ENCODE assay signal across 36 cellular contexts in the genomic region with DNA sequence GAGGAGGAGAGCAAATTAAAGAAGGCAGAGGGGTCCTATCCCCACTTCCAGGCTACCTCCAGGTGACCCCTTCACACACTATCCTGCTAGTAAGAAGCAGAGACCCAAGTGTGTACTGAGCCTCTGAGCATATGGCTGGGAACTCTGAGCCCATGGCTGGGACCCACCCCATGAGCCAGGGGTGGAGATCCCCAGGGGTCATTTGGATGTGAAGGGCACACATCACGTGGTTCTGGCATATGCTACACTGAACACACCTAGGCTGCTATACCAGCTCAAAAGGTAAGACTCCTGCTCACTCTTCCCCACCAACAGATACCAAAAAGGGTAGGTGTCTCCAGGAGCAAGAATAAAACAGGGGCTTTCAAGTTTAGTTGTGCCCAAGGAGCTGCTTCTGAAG.
"Had no signal": no experiment of that assay in that cellular context is flagged by ENCODE, and none has a peak within 500 bp of the region (broad histone marks: within the 10 kb centered on the region; RNA-seq: fewer than 3 reads in every experiment).

No MANE protein-coding gene starts in this region.

- H3K4me3 ChIP-seq: adrenal gland, body of pancreas, breast epithelium had no signal

- H3K9me3 ChIP-seq: adrenal gland, breast epithelium had no signal

- H3K27me3 Mint-ChIP-seq: activated CD4-positive, alpha-beta memory T cell treated with anti-CD3 and anti-CD28 coated beads for 36 hours; activated CD4-positive, alpha-beta T cell treated with anti-CD3 and anti-CD28 coated beads for 36 hours; activated CD8-positive, alpha-beta T cell treated with anti-CD3 and anti-CD28 coated beads for 36 hours; activated naive CD8-positive, alpha-beta T cell treated with anti-CD3 and anti-CD28 coated beads for 36 hours; activated T-helper 17 cell treated with anti-CD3 and anti-CD28 coated beads, Interleukin-2, amount 50 U/mL, for 72 hours had no signal

- H3K9me3 Mint-ChIP-seq: activated T-cell treated with anti-CD3 and anti-CD28 coated beads, Interleukin-2, amount 50 U/mL, for 4 hours; activated T-helper 1 cell treated with anti-CD3 and anti-CD28 coated beads, Interleukin-12 subunit alpha, Interleukin-12 subunit beta, Interleukin-2, Interleukin-4 antibody, amounts not matched to agents 30 ng/mL and 10 ng/mL and 1 ng/mL, durations not matched to agents 14 hours and 24 hours and 36 hours; activated T-helper 17 cell treated with anti-CD3 and anti-CD28 coated beads, Interleukin-2, amount 50 U/mL, for 72 hours; T-helper 1 cell treated with Interleukin-12 subunit alpha and Interleukin-12 subunit beta and Interleukin-4 antibody, amounts not matched to agents 30 μg/mL and 1 μg/mL, for 36 hours had no signal

- H3K4me3 Mint-ChIP-seq: activated CD4-positive, alpha-beta memory T cell treated with anti-CD3 and anti-CD28 coated beads for 36 hours; activated CD4-positive, alpha-beta T cell treated with anti-CD3 and anti-CD28 coated beads for 36 hours; activated CD8-positive, alpha-beta T cell treated with anti-CD3 and anti-CD28 coated beads for 36 hours; activated naive CD4-positive, alpha-beta T cell treated with anti-CD3 and anti-CD28 coated beads for 36 hours; activated naive CD8-positive, alpha-beta T cell treated with anti-CD3 and anti-CD28 coated beads for 36 hours; activated T-cell treated with anti-CD3 and anti-CD28 coated beads, Interleukin-2, amount 50 U/mL, for 4 hours; activated T-cell treated with anti-CD3 and anti-CD28 coated beads, Interleukin-2, amount 50 U/mL, for 72 hours; activated T-helper 1 cell treated with anti-CD3 and anti-CD28 coated beads, Interleukin-12 subunit alpha, Interleukin-12 subunit beta, Interleukin-2, Interleukin-4 antibody, amounts not matched to agents 30 ng/mL and 10 ng/mL and 1 ng/mL, durations not matched to agents 14 hours and 24 hours and 36 hours; activated T-helper 17 cell treated with anti-CD3 and anti-CD28 coated beads, Interleukin-2, amount 50 U/mL, for 72 hours; T-helper 1 cell treated with Interleukin-12 subunit alpha and Interleukin-12 subunit beta and Interleukin-4 antibody, amounts not matched to agents 30 μg/mL and 1 μg/mL, for 36 hours; T-helper 2 cell treated with Interferon-gamma antibody and Interleukin-4, amounts not matched to agents 5 μg/mL and 100 μg/mL, for 36 hours had no signal

- H3K4me1 ChIP-seq: adrenal gland, body of pancreas, breast epithelium had no signal

- ATAC-seq: activated CD4-positive, alpha-beta T cell treated with anti-CD3 and anti-CD28 coated beads for 36 hours; activated CD4-positive, CD25-positive, alpha-beta regulatory T cell treated with anti-CD3 and anti-CD28 coated beads, Interleukin-2, amount 50 U/mL, for 24 hours; activated CD8-positive, alpha-beta T cell treated with anti-CD3 and anti-CD28 coated beads for 36 hours; activated naive CD4-positive, alpha-beta T cell treated with anti-CD3 and anti-CD28 coated beads, Interleukin-2, amount 50 U/mL, for 72 hours; activated T-cell treated with anti-CD3 and anti-CD28 coated beads, Interleukin-2, amount 50 U/mL, for 4 hours; activated T-cell treated with anti-CD3 and anti-CD28 coated beads, Interleukin-2, amount 50 U/mL, for 72 hours; activated T-helper 17 cell treated with anti-CD3 and anti-CD28 coated beads, Interleukin-2, amount 50 U/mL, for 72 hours; body of pancreas had no signal

- H3K27ac ChIP-seq: adrenal gland, body of pancreas, brain microvascular endothelial cell, breast epithelium, VCaP had no signal

- H3K36me3 ChIP-seq: adrenal gland, brain microvascular endothelial cell, breast epithelium had no signal

- H3K27ac Mint-ChIP-seq: activated CD4-positive, alpha-beta memory T cell treated with anti-CD3 and anti-CD28 coated beads for 36 hours; activated CD4-positive, alpha-beta T cell treated with anti-CD3 and anti-CD28 coated beads for 36 hours; activated CD8-positive, alpha-beta T cell treated with anti-CD3 and anti-CD28 coated beads for 36 hours; activated naive CD4-positive, alpha-beta T cell treated with anti-CD3 and anti-CD28 coated beads for 36 hours; activated naive CD4-positive, alpha-beta T cell treated with anti-CD3 and anti-CD28 coated beads, Interleukin-2, amount 50 U/mL, for 72 hours; activated naive CD8-positive, alpha-beta T cell treated with anti-CD3 and anti-CD28 coated beads for 36 hours; activated T-cell treated with anti-CD3 and anti-CD28 coated beads, Interleukin-2, amount 50 U/mL, for 72 hours; activated T-helper 1 cell treated with anti-CD3 and anti-CD28 coated beads, Interleukin-12 subunit alpha, Interleukin-12 subunit beta, Interleukin-2, Interleukin-4 antibody, amounts not matched to agents 30 ng/mL and 10 ng/mL and 1 ng/mL, durations not matched to agents 14 hours and 24 hours and 36 hours; activated T-helper 17 cell treated with anti-CD3 and anti-CD28 coated beads, Interleukin-2, amount 50 U/mL, for 72 hours; T-helper 1 cell treated with Interleukin-12 subunit alpha and Interleukin-12 subunit beta and Interleukin-4 antibody, amounts not matched to agents 30 μg/mL and 1 μg/mL, for 36 hours; T-helper 2 cell treated with Interferon-gamma antibody and Interleukin-4, amounts not matched to agents 5 μg/mL and 100 μg/mL, for 36 hours had no signal

- H3K4me1 Mint-ChIP-seq: activated CD4-positive, alpha-beta T cell treated with anti-CD3 and anti-CD28 coated beads for 36 hours; activated naive CD8-positive, alpha-beta T cell treated with anti-CD3 and anti-CD28 coated beads for 36 hours; activated T-helper 17 cell treated with anti-CD3 and anti-CD28 coated beads, Interleukin-2, amount 50 U/mL, for 72 hours had no signal

- DNase-seq: activated CD4-positive, alpha-beta memory T cell treated with anti-CD3 and anti-CD28 coated beads for 36 hours; activated CD4-positive, alpha-beta T cell treated with anti-CD3 and anti-CD28 coated beads for 1 hour; activated CD4-positive, alpha-beta T cell treated with anti-CD3 and anti-CD28 coated beads for 36 hours; activated CD4-positive, alpha-beta T cell treated with anti-CD3 and anti-CD28 coated beads for 48 hours; activated CD4-positive, alpha-beta T cell treated with anti-CD3 and anti-CD28 coated beads, Interleukin-2, amount 50 U/mL, for 1 hour; activated CD4-positive, alpha-beta T cell treated with anti-CD3 and anti-CD28 coated beads, Interleukin-2, amount 50 U/mL, for 4 hours; activated CD4-positive, CD25-positive, alpha-beta regulatory T cell; activated CD8-positive, alpha-beta memory T cell treated with anti-CD3 and anti-CD28 coated beads, Interleukin-2, amount 50 U/mL, for 4 hours; activated CD8-positive, alpha-beta T cell treated with anti-CD3 and anti-CD28 coated beads for 36 hours; activated effector memory CD4-positive, alpha-beta T cell treated with anti-CD3 and anti-CD28 coated beads, Interleukin-2, amount 50 U/mL, for 16 hours; activated gamma-delta T cell treated with Interleukin-2 at 50 U/mL for 16 hours; activated naive CD4-positive, alpha-beta T cell; activated naive CD4-positive, alpha-beta T cell treated with anti-CD3 and anti-CD28 coated beads for 36 hours; activated naive CD4-positive, alpha-beta T cell treated with anti-CD3 and anti-CD28 coated beads, Interleukin-2, amount 50 U/mL, for 16 hours; activated naive CD8-positive, alpha-beta T cell treated with anti-CD3 and anti-CD28 coated beads for 36 hours; activated T-cell treated with anti-CD3 and anti-CD28 coated beads for 4 hours; activated T-cell treated with anti-CD3 and anti-CD28 coated beads, Interleukin-2, amount 50 U/mL, for 1 hour; activated T-cell treated with anti-CD3 and anti-CD28 coated beads, Interleukin-2, amount 50 U/mL, for 4 hours; activated T-cell treated with anti-CD3 and anti-CD28 coated beads, Interleukin-2, amount 50 U/mL, for 72 hours; adrenal gland; amniotic stem cell; aorta; body of pancreas; brain microvascular endothelial cell; central memory CD4-positive, alpha-beta T cell; T-helper 1 cell; T-helper 2 cell; T-helper 9 cell had no signal

- H3K27me3 ChIP-seq: adrenal gland, body of pancreas, brain microvascular endothelial cell, breast epithelium had no signal
